In genomic region chr14:93186461-93186860, GRCh38 we compare ENCODE assay signal across 14 cellular contexts. TPM values are rescaled to one million over a fixed set of nuclear protein-coding genes. Genes with fewer than 3 reads are reported as not detected.
A peak's percentile ranks its signal among the peaks of the same experiment; 100 is the strongest.
DNase-seq lines count a peak whose midpoint lies in the region; ATAC-seq, FAIRE-seq and TF ChIP-seq lines count a peak whose summit lies in the region.
"Had no signal": no experiment of that assay in that cellular context is flagged by ENCODE, and none has a peak within 500 bp of the region (broad histone marks: within the 10 kb centered on the region; RNA-seq: fewer than 3 reads in every experiment).

No MANE protein-coding gene starts in this region.

- TF ChIP-seq CTCF in activated B cell treated with CpG ODN at 0.5 μM for 24 hours (IDR thresholded peaks at IDR 0.05) (no peak), keratinocyte (optimal IDR thresholded peaks at IDR 0.05 in 1 of 3, IDR thresholded peaks at IDR 0.05 in 1 of 3, conservative IDR thresholded peaks at IDR 0.05 in 1 of 3; ENCODE audit: extremely low read depth in 1 of 3, insufficient read depth in 2 of 3, low read length in 3 of 3) (no peak)

- H3K27me3 Mint-ChIP-seq in activated B cell treated with CpG ODN at 0.5 μM for 24 hours, result no peaks in the 10 kb centered on the region

- DNase-seq in AML-193 (lab: John Stamatoyannopoulos, UW), result peak; percentile 52 to 70
- no peak for DNase-seq in GM12892 (ENCODE audit: insufficient read length)
- no peak for DNase-seq in activated B cell treated with CpG ODN at 0.5 μM for 24 hours
- DNase-seq in keratinocyte (ENCODE audit: low read depth, low spot score), result no peak
- DNase-seq in HCEC 1CT, result no peak
- no peak for DNase-seq in D341Med (ENCODE audit: low spot score)
- DNase-seq in sciatic nerve (ENCODE audit: low spot score), result no peak
- no peak for DNase-seq in NCI-H1417 treated with DMSO at 0.1 percent for 48 hours (lab: John Stamatoyannopoulos, UW)
- DNase-seq: glutamatergic neuron; H7; NCI-H2227 treated with DMSO at 0.1 percent for 48 hours; stimulated activated CD4-positive, alpha-beta T cell treated with anti-CD3 and anti-CD28 coated beads, Interleukin-4, amount 100 ng/mL, for 1 hour had no signal

- H3K4me3 Mint-ChIP-seq in activated B cell treated with CpG ODN at 0.5 μM for 24 hours, result peak overlapping the region; percentile 62

- no peaks in the 10 kb centered on the region for H3K9me1 ChIP-seq in keratinocyte (ENCODE audit: control insufficient read depth, extremely low read depth, insufficient read depth, low read length)

- H3K79me2 ChIP-seq in keratinocyte (ENCODE audit: control insufficient read depth, insufficient read depth, low read length), result peaks cover 20% of the 10 kb centered on the region

- peaks cover 39% of the 10 kb centered on the region for H3K36me3 Mint-ChIP-seq in activated B cell treated with CpG ODN at 0.5 μM for 24 hours (ENCODE audit: low read depth)

- H3K27ac ChIP-seq in keratinocyte (ENCODE audit: control insufficient read depth, insufficient read depth, low read length), result peak overlapping the region; percentile 56

- no peaks in the 10 kb centered on the region for H3K9me3 ChIP-seq in keratinocyte (ENCODE audit: control insufficient read depth, low read depth, low read length)
- H3K9me3 ChIP-seq: vagina had no signal

- H4K20me1 ChIP-seq in keratinocyte (ENCODE audit: control insufficient read depth, extremely low read depth, insufficient read depth, low read length), result no peaks in the 10 kb centered on the region

- H3K4me1 ChIP-seq in keratinocyte (ENCODE audit: control insufficient read depth, extremely low read depth, insufficient read depth, low read length), result peaks cover 21% of the 10 kb centered on the region

- H3K36me3 ChIP-seq in keratinocyte (ENCODE audit: control insufficient read depth in 2 of 2, extremely low read depth in 1 of 2, insufficient read depth in 2 of 2, low read length in 2 of 2), result peaks cover 7% of the 10 kb centered on the region in 2 experiments
- H3K36me3 ChIP-seq: vagina had no signal

- CTCF ChIA-PET in activated B cell treated with CpG ODN at 0.5 μM for 24 hours (lab: Charles Lee), result interaction anchor here (1.2 to 1.4 kb wide), 2 partner anchors 17 to 73 kb away, joined by 3 to 4 read pairs; no protein-coding TSS in a partner anchor

- no peak overlapping the region for H3K9ac ChIP-seq in keratinocyte (ENCODE audit: control insufficient read depth, extremely low read depth, insufficient read depth, low read length)

- H3K4me1 Mint-ChIP-seq in activated B cell treated with CpG ODN at 0.5 μM for 24 hours, result peaks cover 24% of the 10 kb centered on the region

- POLR2A ChIA-PET in activated B cell treated with CpG ODN at 0.5 μM for 24 hours (lab: Charles Lee), result no interaction called here

- FAIRE-seq in GM12892 (lab: Jason Lieb, UNC), result peak; percentile 27
- FAIRE-seq in keratinocyte (lab: Jason Lieb, UNC), result no peak
- FAIRE-seq: TTC549 had no signal

- dilution Hi-C loops in keratinocyte (cut with MboI; ENCODE audit: extremely low pct_ligation_motif_present, low sequenced_read_pairs), result no loop called here

- H2AFZ ChIP-seq in keratinocyte (ENCODE audit: control insufficient read depth, low read length), result no peak overlapping the region

- TF ChIP-seq POLR2A in GM12892 (IDR thresholded peaks at IDR 0.05; ENCODE audit: low read depth, low read length), result no peak

- H3K9me3 Mint-ChIP-seq in activated B cell treated with CpG ODN at 0.5 μM for 24 hours, result no peaks in the 10 kb centered on the region

- intact Hi-C loops in activated B cell treated with CpG ODN at 0.5 μM for 24 hours (cut with micrococcal nuclease) (loop anchor here (10.0 kb wide), 1 partner anchor 1082 kb away; the partner anchor contains the start of gene ATXN3), sciatic nerve (cut with DNase I) (no loop called here)

- peak overlapping the region; percentile 56 for H3K27ac Mint-ChIP-seq in activated B cell treated with CpG ODN at 0.5 μM for 24 hours

- ATAC-seq in activated B cell treated with CpG ODN at 0.5 μM for 24 hours (ENCODE audit: low read depth), result no peak
- ATAC-seq in sciatic nerve, result no peak

- no peaks in the 10 kb centered on the region for H3K27me3 ChIP-seq in keratinocyte (ENCODE audit: control insufficient read depth, extremely low read depth, insufficient read depth, low read length)
- H3K27me3 ChIP-seq: vagina had no signal

- peak overlapping the region; percentile 94 for H3K4me2 ChIP-seq in keratinocyte (ENCODE audit: control insufficient read depth, extremely low read depth, insufficient read depth, low read depth, low read length)

- no peak overlapping the region for H3K4me3 ChIP-seq in keratinocyte (ENCODE audit: control insufficient read depth in 2 of 3, extremely low read depth in 1 of 3, insufficient read depth in 2 of 3, low read depth in 1 of 3, low read length in 3 of 3)

RNA-seq across cellular contexts. Expression of gene LYSET, which starts 1.3 kb away (rescaled TPM):
- 19.0 TPM for polyA plus RNA-seq in GM12892 (2012; ENCODE audit: missing spikeins)
- total RNA-seq in activated B cell treated with CpG ODN at 0.5 μM for 24 hours, result 17.6 and 19.3 TPM in 2 replicates
- polyA plus RNA-seq in keratinocyte, result 15.3 to 24.6 TPM (median 23.2 TPM) in 3 replicates
- polyA plus RNA-seq in keratinocyte (2011; ENCODE audit: low read depth), result 3.0 TPM
- 12.0 and 22.4 TPM in 2 replicates for polyA plus RNA-seq in keratinocyte (2011; cell fraction: cytosol; rRNA removed)
- 10.2 and 12.0 TPM in 2 replicates for polyA plus RNA-seq in keratinocyte (2011; cell fraction: nucleus; rRNA removed)
- polyA plus RNA-seq in keratinocyte (2012; ENCODE audit: low replicate concordance), result 22.2 and 30.8 TPM in 2 replicates
- polyA minus RNA-seq in keratinocyte, result 6.0 to 8.8 TPM (median 7.6 TPM) in 3 replicates
- polyA minus RNA-seq in keratinocyte (2011; cell fraction: cytosol; rRNA and poly(A)+ RNA removed), result 9.6 TPM
- 1.6 and 4.3 TPM in 2 replicates for polyA minus RNA-seq in keratinocyte (2011; cell fraction: nucleus; rRNA and poly(A)+ RNA removed)
- 15.8 TPM for total RNA-seq in sciatic nerve

RNA-seq across cellular contexts. Expression of gene MOAP1, which starts 1.8 kb away (rescaled TPM):
- polyA plus RNA-seq in GM12892 (2012; ENCODE audit: missing spikeins), result 21.8 TPM
- total RNA-seq in activated B cell treated with CpG ODN at 0.5 μM for 24 hours, result 21.3 and 24.4 TPM in 2 replicates
- 13.7 to 17.8 TPM (median 17.2 TPM) in 3 replicates for polyA plus RNA-seq in keratinocyte
- polyA plus RNA-seq in keratinocyte (2011; ENCODE audit: low read depth), result 15.1 TPM
- 17.1 and 23.9 TPM in 2 replicates for polyA plus RNA-seq in keratinocyte (2011; cell fraction: cytosol; rRNA removed)
- 29.9 and 30.7 TPM in 2 replicates for polyA plus RNA-seq in keratinocyte (2011; cell fraction: nucleus; rRNA removed)
- 9.2 and 21.4 TPM in 2 replicates for polyA plus RNA-seq in keratinocyte (2012; ENCODE audit: low replicate concordance)
- 1.7 to 9.0 TPM (median 8.9 TPM) in 3 replicates for polyA minus RNA-seq in keratinocyte
- polyA minus RNA-seq in keratinocyte (2011; cell fraction: cytosol; rRNA and poly(A)+ RNA removed), result 11.7 TPM
- polyA minus RNA-seq in keratinocyte (2011; cell fraction: nucleus; rRNA and poly(A)+ RNA removed), result 7.0 and 11.4 TPM in 2 replicates
- 22.9 TPM for total RNA-seq in sciatic nerve

RNA-seq across cellular contexts. Expression of gene GON7, which starts 20.4 kb away (rescaled TPM):
- polyA plus RNA-seq in GM12892 (2012; ENCODE audit: missing spikeins), result 14.9 TPM
- total RNA-seq in activated B cell treated with CpG ODN at 0.5 μM for 24 hours, result 11.3 and 11.4 TPM in 2 replicates
- polyA plus RNA-seq in keratinocyte, result 6.9 to 12.6 TPM (median 9.3 TPM) in 3 replicates
- polyA plus RNA-seq in keratinocyte (2011; ENCODE audit: low read depth), result 9.4 TPM
- 8.6 and 12.1 TPM in 2 replicates for polyA plus RNA-seq in keratinocyte (2011; cell fraction: cytosol; rRNA removed)
- polyA plus RNA-seq in keratinocyte (2011; cell fraction: nucleus; rRNA removed), result 3.1 and 4.2 TPM in 2 replicates
- polyA plus RNA-seq in keratinocyte (2012; ENCODE audit: low replicate concordance), result 8.7 and 9.1 TPM in 2 replicates
- 0.46 to 3.2 TPM (median 2.8 TPM) in 3 replicates for polyA minus RNA-seq in keratinocyte
- 3.5 TPM for polyA minus RNA-seq in keratinocyte (2011; cell fraction: cytosol; rRNA and poly(A)+ RNA removed)
- 1.2 and 1.3 TPM in 2 replicates for polyA minus RNA-seq in keratinocyte (2011; cell fraction: nucleus; rRNA and poly(A)+ RNA removed)
- 7.4 TPM for total RNA-seq in sciatic nerve

RNA-seq across cellular contexts. Expression of gene UBR7, which starts 20.6 kb away (rescaled TPM):
- polyA plus RNA-seq in GM12892 (2012; ENCODE audit: missing spikeins), result 34.7 TPM
- total RNA-seq in activated B cell treated with CpG ODN at 0.5 μM for 24 hours, result 19.3 and 19.5 TPM in 2 replicates
- 10.2 to 17.2 TPM (median 15.4 TPM) in 3 replicates for polyA plus RNA-seq in keratinocyte
- 10.6 TPM for polyA plus RNA-seq in keratinocyte (2011; ENCODE audit: low read depth)
- 8.2 and 13.9 TPM in 2 replicates for polyA plus RNA-seq in keratinocyte (2011; cell fraction: cytosol; rRNA removed)
- 9.0 and 9.6 TPM in 2 replicates for polyA plus RNA-seq in keratinocyte (2011; cell fraction: nucleus; rRNA removed)
- 7.9 and 11.6 TPM in 2 replicates for polyA plus RNA-seq in keratinocyte (2012; ENCODE audit: low replicate concordance)
- 5.6 to 12.7 TPM (median 8.1 TPM) in 3 replicates for polyA minus RNA-seq in keratinocyte
- polyA minus RNA-seq in keratinocyte (2011; cell fraction: cytosol; rRNA and poly(A)+ RNA removed), result 7.7 TPM
- 5.3 and 7.7 TPM in 2 replicates for polyA minus RNA-seq in keratinocyte (2011; cell fraction: nucleus; rRNA and poly(A)+ RNA removed)
- 18.7 TPM for total RNA-seq in sciatic nerve

Comparison
In these comparisons a context has a peak if more than half of its experiments do, and no peak if none do; other contexts are left out.
1. DNase-seq: peak in AML-193 (2 of 2); none in GM12892 (single experiment), activated B cell treated with CpG ODN at 0.5 μM for 24 hours (single experiment), keratinocyte (single experiment), HCEC 1CT (single experiment), D341Med (single experiment), sciatic nerve (single experiment) and NCI-H1417 treated with DMSO at 0.1 percent for 48 hours (single experiment).